Comparison of ENCODE assay signal across 16 cellular contexts in genomic region chr2:120398961-120399888, GRCh38. TPM values are rescaled to one million over a fixed set of nuclear protein-coding genes. Genes with fewer than 3 reads are reported as not detected.
A peak's percentile ranks its signal among the peaks of the same experiment; 100 is the strongest.
DNase-seq lines count a peak whose midpoint lies in the region; ATAC-seq, FAIRE-seq and TF ChIP-seq lines count a peak whose summit lies in the region.
"Had no signal": no experiment of that assay in that cellular context is flagged by ENCODE, and none has a peak within 500 bp of the region (broad histone marks: within the 10 kb centered on the region; RNA-seq: fewer than 3 reads in every experiment).

No MANE protein-coding gene starts in this region.

- ATAC-seq in HG03175 (IDR thresholded peaks at IDR 0.05; ENCODE audit: unreplicated experiment): no peak
- ATAC-seq: activated CD8-positive, alpha-beta T cell treated with anti-CD3 and anti-CD28 coated beads for 36 hours; GM12878; naive thymus-derived CD4-positive, alpha-beta T cell had no signal

- H3K4me2 ChIP-seq in hepatocyte: no peak overlapping the region

- H3K9me3 ChIP-seq in hepatocyte (ENCODE audit: low read depth): no peaks in the 10 kb centered on the region
- H3K9me3 ChIP-seq in stomach: no peaks in the 10 kb centered on the region
- no peaks in the 10 kb centered on the region for H3K9me3 ChIP-seq in BE2C
- H3K9me3 ChIP-seq: colonic mucosa had no signal

- no peak for TF ChIP-seq EP300 in stomach (IDR thresholded peaks at IDR 0.05)

- DNase-seq in NCI-H146 (lab: John Stamatoyannopoulos, UW) (peak; percentile 32), NCI-H146 treated with DMSO at 0.1 percent for 48 hours (lab: John Stamatoyannopoulos, UW; ENCODE audit: unreplicated experiment) (no peak), RCC 7860 (ENCODE audit: low spot score) (peak; percentile 90), hepatocyte (ENCODE audit: low spot score) (peak; percentile 34), stomach (peak; percentile 30), BE2C (no peak), pons (ENCODE audit: low spot score) (no peak)
- DNase-seq: activated CD8-positive, alpha-beta T cell treated with anti-CD3 and anti-CD28 coated beads for 36 hours; activated naive CD8-positive, alpha-beta T cell treated with anti-CD3 and anti-CD28 coated beads, Interleukin-2, amount 10 ng/mL, durations not matched to agents 7 days and 5 days; colonic mucosa; naive thymus-derived CD4-positive, alpha-beta T cell; NCI-H1436 treated with DMSO at 0.1 percent for 48 hours had no signal

- no peaks in the 10 kb centered on the region for H3K79me2 ChIP-seq in hepatocyte

- TF ChIP-seq CTCF in hepatocyte (IDR thresholded peaks at IDR 0.05; ENCODE audit: poor library complexity) (no peak), stomach (IDR thresholded peaks at IDR 0.05) (no peak), BE2C (IDR thresholded peaks at IDR 0.05; ENCODE audit: low read depth, low read length) (no peak)

- peak; percentile 14 for FAIRE-seq in RCC 7860 (lab: Jason Lieb, UNC)
- FAIRE-seq: GM12878 had no signal

- H3K9me2 ChIP-seq in hepatocyte (replicated peaks; ENCODE audit: insufficient read depth): no peaks in the 10 kb centered on the region

- H3K27ac ChIP-seq in hepatocyte: no peak overlapping the region
- no peak overlapping the region for H3K27ac ChIP-seq in stomach
- H3K27ac ChIP-seq: 22Rv1, colonic mucosa had no signal

- no peak overlapping the region for H3K4me3 ChIP-seq in hepatocyte
- H3K4me3 ChIP-seq in stomach: no peak overlapping the region
- H3K4me3 ChIP-seq in BE2C (ENCODE audit: low read depth, low read length): no peak overlapping the region
- H3K4me3 ChIP-seq: colonic mucosa, GM12878 had no signal

- peaks cover 7% of the 10 kb centered on the region for H3K4me1 ChIP-seq in hepatocyte (ENCODE audit: insufficient read depth)
- H3K4me1 ChIP-seq in stomach: peaks cover 0 to 12% (median 4%) of the 10 kb centered on the region in 4 donors
- H3K4me1 ChIP-seq in BE2C: no peaks in the 10 kb centered on the region
- H3K4me1 ChIP-seq: colonic mucosa had no signal

- WGBS in hepatocyte (ENCODE audit: low lambda C conversion rate, missing lambda C conversion rate): 71% methylated on average over 24 of the region's 24 CpGs
- 57 to 85% (median 60%) methylated on average over 18 to 24 of the region's 24 CpGs for WGBS in stomach, 5 donors

- H3K27me3 ChIP-seq in hepatocyte (no peaks in the 10 kb centered on the region), stomach (peaks cover 0 to 40% (median 4%) of the 10 kb centered on the region in 3 donors), BE2C (no peaks in the 10 kb centered on the region)
- H3K27me3 ChIP-seq: colonic mucosa had no signal

- intact Hi-C loops in stomach (cut with DNase I; ENCODE audit: low total_unique reads): no loop called here

- H3K36me3 ChIP-seq in hepatocyte (replicated peaks; ENCODE audit: insufficient read depth, low read depth): no peaks in the 10 kb centered on the region
- no peaks in the 10 kb centered on the region for H3K36me3 ChIP-seq in stomach
- no peaks in the 10 kb centered on the region for H3K36me3 ChIP-seq in BE2C
- H3K36me3 ChIP-seq: colonic mucosa had no signal

- H4K20me1 ChIP-seq in hepatocyte (ENCODE audit: insufficient read depth, poor library complexity, severe bottlenecking): no peaks in the 10 kb centered on the region

- TF ChIP-seq POLR2A in stomach (IDR thresholded peaks at IDR 0.05): no peak

- H2AFZ ChIP-seq in hepatocyte: no peak overlapping the region

RNA-seq across cellular contexts. Expression of gene INHBB, which starts 53.3 kb away (rescaled TPM):
- total RNA-seq in hepatocyte: 4.4 and 6.6 TPM in 2 replicates
- polyA plus RNA-seq in hepatocyte: 1.3 and 2.7 TPM in 2 replicates
- 1 to 10 TPM in 2 of 5 donors, under 1 TPM in 2, not detected in 1; 0.37 to 7.2 (median 1.5) TPM for total RNA-seq in stomach
- 1 to 10 TPM in 1 of 3 donors, under 1 TPM in 2; 0.37 to 1.9 (median 0.61) TPM for polyA plus RNA-seq in stomach
- polyA plus RNA-seq in BE2C (2012; ENCODE audit: insufficient read depth, insufficient read length, low read depth): not detected
- total RNA-seq: activated CD8-positive, alpha-beta T cell treated with anti-CD3 and anti-CD28 coated beads for 36 hours; activated naive CD8-positive, alpha-beta T cell treated with anti-CD3 and anti-CD28 coated beads, Interleukin-2, amount 10 ng/mL, durations not matched to agents 7 days and 5 days; naive thymus-derived CD4-positive, alpha-beta T cell; T-helper 2 cell treated with Interferon-gamma antibody and Interleukin-4, amounts not matched to agents 100 ng/mL and 5 ng/mL, for 36 hours had no signal
- polyA plus RNA-seq: GM12878; naive thymus-derived CD4-positive, alpha-beta T cell had no signal

Comparison
In these comparisons a context has a peak if more than half of its experiments do, and no peak if none do; other contexts are left out.
1. DNase-seq: peak in NCI-H146 (single experiment), RCC 7860 (single experiment), hepatocyte (single experiment) and stomach (single experiment); none in NCI-H146 treated with DMSO at 0.1 percent for 48 hours (single experiment), BE2C (single experiment) and pons (single experiment).